8 cellular contexts compared by ENCODE assay signal in genomic region chr16:89971495-89972243, GRCh38. TPM values are rescaled to one million over a fixed set of nuclear protein-coding genes. Genes with fewer than 3 reads are reported as not detected.
A peak's percentile ranks its signal among the peaks of the same experiment; 100 is the strongest.
DNase-seq lines count a peak whose midpoint lies in the region; ATAC-seq and TF ChIP-seq lines count a peak whose summit lies in the region.

No MANE protein-coding gene starts in this region.

- CTCF ChIA-PET in HCT116 (lab: Charles Lee): no interaction called here
- CTCF ChIA-PET in activated CD8-positive, alpha-beta T cell treated with anti-CD3 and anti-CD28 coated beads, Interleukin-2, amount 10 ng/mL, durations not matched to agents 7 days and 5 days (lab: Charles Lee): interaction anchor here (1.2 kb wide), 1 partner anchor 11 kb away, joined by 3 read pairs; no protein-coding TSS in a partner anchor

- peaks cover 8% of the 10 kb centered on the region for H3K9me3 Mint-ChIP-seq in activated CD8-positive, alpha-beta T cell treated with anti-CD3 and anti-CD28 coated beads, Interleukin-2, amount 10 ng/mL, durations not matched to agents 7 days and 5 days (ENCODE audit: insufficient read depth)

- H3K36me3 ChIP-seq in HCT116 (ENCODE audit: control insufficient read depth in 1 of 2, insufficient read depth in 2 of 2, low read length in 2 of 2) (no peaks in the 10 kb centered on the region; a peak in 2 of 4 replicates), spleen (peaks cover 0 to 19% (median under 1%) of the 10 kb centered on the region in 6 donors)

- POLR2A ChIA-PET in HCT116 (lab: Charles Lee): interaction anchor here (1.6 to 2.8 kb wide), 3 partner anchors 24 to 98 kb away, joined by 4 to 21 read pairs (median 4); partner anchors contain the start of genes DEF8, TCF25 and TUBB3
- POLR2A ChIA-PET in activated CD8-positive, alpha-beta T cell treated with anti-CD3 and anti-CD28 coated beads, Interleukin-2, amount 10 ng/mL, durations not matched to agents 7 days and 5 days (lab: Charles Lee): interaction anchor here (0.8 to 2.4 kb wide), 7 partner anchors 10 to 731 kb away, joined by 3 to 13 read pairs (median 5); partner anchors contain the start of genes DEF8 and TCF25

- no peak for TF ChIP-seq CTCF in AG10803 (conservative IDR thresholded peaks at IDR 0.05; ENCODE audit: low read length)
- no peak for TF ChIP-seq CTCF in HCT116 (IDR thresholded peaks at IDR 0.05 in 2 of 3, conservative IDR thresholded peaks at IDR 0.05 in 1 of 3; ENCODE audit: borderline replicate concordance in 1 of 3, insufficient read depth in 1 of 3, low read depth in 2 of 3, low read length in 2 of 3)
- no peak for TF ChIP-seq CTCF in spleen (IDR thresholded peaks at IDR 0.05 in 8 of 11, conservative IDR thresholded peaks at IDR 0.05 in 3 of 11)

- H3K4me2 ChIP-seq in HCT116 (ENCODE audit: low read length): peak overlapping the region; percentile 84

- no peak overlapping the region for H2AFZ ChIP-seq in HCT116 (ENCODE audit: low read depth, low read length, poor library complexity, severe bottlenecking)

- 35% methylated on average over 42 of the region's 42 CpGs for WGBS in right cardiac atrium
- 44 to 54% (median 45%) methylated on average over 40 to 42 of the region's 42 CpGs for WGBS in spleen, 5 donors

- H3K9ac ChIP-seq in HCT116 (ENCODE audit: low read length): peak overlapping the region; percentile 99

- no peaks in the 10 kb centered on the region for H3K27me3 ChIP-seq in HCT116 (ENCODE audit: insufficient read depth, low read length)
- H3K27me3 ChIP-seq in right cardiac atrium (ENCODE audit: control insufficient read depth, insufficient read depth): no peaks in the 10 kb centered on the region
- H3K27me3 ChIP-seq in spleen (replicated peaks in 1 of 7): no peaks in the 10 kb centered on the region

- H3K27ac Mint-ChIP-seq in activated CD8-positive, alpha-beta T cell treated with anti-CD3 and anti-CD28 coated beads, Interleukin-2, amount 10 ng/mL, durations not matched to agents 7 days and 5 days: peak overlapping the region; percentile 98

- no peaks in the 10 kb centered on the region for H3K9me2 ChIP-seq in HCT116 (ENCODE audit: insufficient read depth)

- BruUV-seq in HCT116 (replicated peaks; lab: Mats Ljungman, UMichigan): TSS peak; percentile 81

- H3K27me3 Mint-ChIP-seq in activated CD8-positive, alpha-beta T cell treated with anti-CD3 and anti-CD28 coated beads, Interleukin-2, amount 10 ng/mL, durations not matched to agents 7 days and 5 days (ENCODE audit: low read depth): no peaks in the 10 kb centered on the region

- no peaks in the 10 kb centered on the region for H4K20me1 ChIP-seq in HCT116 (ENCODE audit: insufficient read depth)

- H3K4me3 ChIP-seq in AG10803 (ENCODE audit: low read length): peak overlapping the region; percentile 92
- peak overlapping the region; percentile 93 to 98 for H3K4me3 ChIP-seq in HCT116 (replicated peaks in 1 of 2; ENCODE audit: low read depth in 1 of 2, low read length in 2 of 2)
- H3K4me3 ChIP-seq in right cardiac atrium (ENCODE audit: low read length): peak overlapping the region; percentile 65
- peak overlapping the region; percentile 64 to 97 (median 92) for H3K4me3 ChIP-seq in spleen

- peaks cover 34% of the 10 kb centered on the region for H3K4me1 Mint-ChIP-seq in activated CD8-positive, alpha-beta T cell treated with anti-CD3 and anti-CD28 coated beads, Interleukin-2, amount 10 ng/mL, durations not matched to agents 7 days and 5 days (ENCODE audit: low read depth)

- TF ChIP-seq POLR2A in HCT116 (IDR thresholded peaks at IDR 0.05; ENCODE audit: borderline replicate concordance, extremely low read depth, insufficient read depth, insufficient read length) (no peak), spleen (IDR thresholded peaks at IDR 0.05) (no peak)

- no peaks in the 10 kb centered on the region; a peak in 1 of 4 replicates for H3K9me3 ChIP-seq in HCT116 (ENCODE audit: control insufficient read depth in 1 of 2, insufficient read depth in 1 of 2, low read depth in 1 of 2, low read length in 2 of 2)
- no peaks in the 10 kb centered on the region for H3K9me3 ChIP-seq in right cardiac atrium (ENCODE audit: control insufficient read depth, low read length)
- no peaks in the 10 kb centered on the region for H3K9me3 ChIP-seq in spleen

- peak; percentile 4 for DNase-seq in AG10803 (ENCODE audit: low read depth)
- DNase-seq in HCT116 (ENCODE audit: low read depth, low spot score): no peak
- no peak for DNase-seq in activated CD8-positive, alpha-beta T cell treated with anti-CD3 and anti-CD28 coated beads, Interleukin-2, amount 10 ng/mL, durations not matched to agents 7 days and 5 days
- DNase-seq in right cardiac atrium: peak; percentile 38 to 75 (median 74)
- peak; percentile 90 for DNase-seq in spleen
- DNase-seq in CD1c-positive myeloid dendritic cell (ENCODE audit: extremely low spot score): no peak
- no peak for DNase-seq in NCI-H187 treated with DMSO at 0.1 percent for 48 hours (lab: John Stamatoyannopoulos, UW)
- no peak for DNase-seq in dermis blood vessel endothelial cell

- TF ChIP-seq RAD21 in HCT116 (IDR thresholded peaks at IDR 0.05; ENCODE audit: low read depth): no peak

- peak; percentile 1; the same call in 1 of the 2 replicates for ATAC-seq in HCT116
- ATAC-seq in activated CD8-positive, alpha-beta T cell treated with anti-CD3 and anti-CD28 coated beads, Interleukin-2, amount 10 ng/mL, durations not matched to agents 7 days and 5 days: peak; percentile 8
- ATAC-seq in right cardiac atrium: peak; percentile 54 to 57

- intact Hi-C loops in HCT116 (cut with micrococcal nuclease) (no loop called here), right cardiac atrium (cut with DNase I) (no loop called here), spleen (cut with DNase I; ENCODE audit: low total_unique reads) (no loop called here)

- H3K27ac ChIP-seq in HCT116 (ENCODE audit: low read depth, low read length) (peak overlapping the region; percentile 81), right cardiac atrium (ENCODE audit: low read length) (peak overlapping the region; percentile 65), spleen (peak overlapping the region; percentile 86 to 99 (median 95))

- peaks cover 27% of the 10 kb centered on the region for H3K36me3 Mint-ChIP-seq in activated CD8-positive, alpha-beta T cell treated with anti-CD3 and anti-CD28 coated beads, Interleukin-2, amount 10 ng/mL, durations not matched to agents 7 days and 5 days (ENCODE audit: low read depth)

- H3K79me2 ChIP-seq in HCT116 (ENCODE audit: insufficient read depth, low read length): peaks cover 40% of the 10 kb centered on the region

- H3K4me3 Mint-ChIP-seq in activated CD8-positive, alpha-beta T cell treated with anti-CD3 and anti-CD28 coated beads, Interleukin-2, amount 10 ng/mL, durations not matched to agents 7 days and 5 days: peak overlapping the region; percentile 98

- RAD21 ChIA-PET in HCT116 (lab: Charles Lee; ENCODE audit: low non-redundant PET in 1 of 2, low total read pairs in 2 of 2, uncharacterized antibody in 2 of 2, unreplicated experiment in 2 of 2): no interaction called here

- H3K4me1 ChIP-seq in HCT116 (ENCODE audit: control insufficient read depth in 1 of 2, insufficient read depth in 2 of 2, low read length in 2 of 2) (peaks cover 11 to 21% of the 10 kb centered on the region in 2 experiments; a peak in 3 of 4 replicates), right cardiac atrium (ENCODE audit: control insufficient read depth, insufficient read depth, low read length) (peaks cover 12% of the 10 kb centered on the region), spleen (peaks cover 25 to 74% (median 45%) of the 10 kb centered on the region in 6 donors)

TF ChIP-seq in HCT116, 20 proteins besides CTCF, POLR2A, EP300 and RAD21 (continues in another document):
- no peak for TF ChIP-seq EGR1 (IDR thresholded peaks at IDR 0.05; ENCODE audit: low read depth)
- no peak for TF ChIP-seq SP1 (IDR thresholded peaks at IDR 0.05; ENCODE audit: low read depth)

RNA-seq across cellular contexts. Expression of gene DEF8, which starts 23.1 kb away (rescaled TPM):
- total RNA-seq in HCT116 (2021; ENCODE audit: unreplicated experiment): 109 TPM
- polyA plus RNA-seq in HCT116 (2012): 105 and 108 TPM in 2 replicates
- total RNA-seq in activated CD8-positive, alpha-beta T cell treated with anti-CD3 and anti-CD28 coated beads, Interleukin-2, amount 10 ng/mL, durations not matched to agents 7 days and 5 days: 10 to 100 TPM; 19.8 to 25.7 TPM
- total RNA-seq in right cardiac atrium: 10 to 100 TPM; 41.4 to 60.0 (median 47.4) TPM
- polyA plus RNA-seq in right cardiac atrium: 65.4 TPM
- total RNA-seq in spleen: 100 to 1,000 TPM in 1 of 7 donors, 10 to 100 TPM in 6; 55.3 to 104 (median 72.4) TPM
- 10 to 100 TPM; 25.7 to 38.0 (median 33.8) TPM for polyA plus RNA-seq in spleen
- total RNA-seq in dermis blood vessel endothelial cell: 120 and 125 TPM in 2 replicates

RNA-seq across cellular contexts. Expression of gene DBNDD1, which starts 47.6 kb away (rescaled TPM):
- total RNA-seq in HCT116 (2021; ENCODE audit: unreplicated experiment) (60.2 TPM), right cardiac atrium (1 to 10 TPM; 1.7 to 2.5 (median 2.0) TPM), spleen (1 to 10 TPM in 6 of 7 donors, under 1 TPM in 1; 0.66 to 3.7 (median 1.8) TPM), dermis blood vessel endothelial cell (10.4 and 29.8 TPM in 2 replicates)
- 51.1 and 61.3 TPM in 2 replicates for polyA plus RNA-seq in HCT116 (2012)
- total RNA-seq in activated CD8-positive, alpha-beta T cell treated with anti-CD3 and anti-CD28 coated beads, Interleukin-2, amount 10 ng/mL, durations not matched to agents 7 days and 5 days: under 1 TPM in 1 of 2 experiments, not detected in 1; 0.18 TPM
- polyA plus RNA-seq in right cardiac atrium (2.3 TPM), spleen (1 to 10 TPM in 2 of 3 donors, under 1 TPM in 1; 0.87 to 1.9 (median 1.6) TPM)

RNA-seq across cellular contexts. Expression of gene TUBB3, which starts 48.5 kb away (rescaled TPM):
- total RNA-seq in HCT116 (2021; ENCODE audit: unreplicated experiment): 173 TPM
- 213 and 219 TPM in 2 replicates for polyA plus RNA-seq in HCT116 (2012)
- 1 to 10 TPM; 1.1 to 1.3 TPM for total RNA-seq in activated CD8-positive, alpha-beta T cell treated with anti-CD3 and anti-CD28 coated beads, Interleukin-2, amount 10 ng/mL, durations not matched to agents 7 days and 5 days
- total RNA-seq in right cardiac atrium: 1 to 10 TPM; 1.1 to 6.6 (median 1.9) TPM
- 2.1 TPM for polyA plus RNA-seq in right cardiac atrium
- total RNA-seq in spleen: 1 to 10 TPM in 3 of 7 donors, under 1 TPM in 2, not detected in 2; 0.43 to 2.4 (median 1.4) TPM
- 1 to 10 TPM in 1 of 3 donors, under 1 TPM in 2; 0.41 to 4.3 (median 0.80) TPM for polyA plus RNA-seq in spleen
- total RNA-seq in dermis blood vessel endothelial cell: 102 and 167 TPM in 2 replicates

RNA-seq across cellular contexts. Expression of gene MC1R, which starts 53.0 kb away (rescaled TPM):
- total RNA-seq in HCT116 (2021; ENCODE audit: unreplicated experiment): 12.2 TPM
- 9.9 and 12.5 TPM in 2 replicates for polyA plus RNA-seq in HCT116 (2012)
- 1 to 10 TPM; 4.7 to 5.0 TPM for total RNA-seq in activated CD8-positive, alpha-beta T cell treated with anti-CD3 and anti-CD28 coated beads, Interleukin-2, amount 10 ng/mL, durations not matched to agents 7 days and 5 days
- 1 to 10 TPM; 1.3 to 2.6 (median 1.7) TPM for total RNA-seq in right cardiac atrium
- polyA plus RNA-seq in right cardiac atrium: 1.5 TPM
- 10 to 100 TPM in 1 of 7 donors, 1 to 10 TPM in 6; 3.0 to 12.5 (median 7.8) TPM for total RNA-seq in spleen
- 1 to 10 TPM; 2.4 to 3.2 (median 2.6) TPM for polyA plus RNA-seq in spleen
- 2.3 and 2.6 TPM in 2 replicates for total RNA-seq in dermis blood vessel endothelial cell

Comparison
In these comparisons a context has a peak if more than half of its experiments do, and no peak if none do; other contexts are left out.
1. DNase-seq: peak in AG10803 (single experiment), right cardiac atrium (3 of 3) and spleen (single experiment); none in HCT116 (single experiment), activated CD8-positive, alpha-beta T cell treated with anti-CD3 and anti-CD28 coated beads, Interleukin-2, amount 10 ng/mL, durations not matched to agents 7 days and 5 days (single experiment), CD1c-positive myeloid dendritic cell (single experiment), NCI-H187 treated with DMSO at 0.1 percent for 48 hours (single experiment) and dermis blood vessel endothelial cell (single experiment).
2. ATAC-seq: peak in every context shown above with its lines; median percentile 56 in right cardiac atrium; 8 in activated CD8-positive, alpha-beta T cell treated with anti-CD3 and anti-CD28 coated beads, Interleukin-2, amount 10 ng/mL, durations not matched to agents 7 days and 5 days; 1 in HCT116.
3. RNA of gene TUBB3, which starts 48.5 kb away (total RNA-seq): 173 TPM in HCT116 (single experiment) and 102 to 167 TPM in dermis blood vessel endothelial cell; 1.1 to 6.6 TPM in right cardiac atrium, 1.1 to 1.3 TPM in activated CD8-positive, alpha-beta T cell treated with anti-CD3 and anti-CD28 coated beads, Interleukin-2, amount 10 ng/mL, durations not matched to agents 7 days and 5 days and 0.43 to 2.4 TPM in spleen; every median in the first group is over 10 times any median in the second.
4. Peak in every context shown above with its lines, with median percentiles within 50 percentile points of each other: H3K4me3 ChIP-seq and H3K27ac ChIP-seq.